30 cellular contexts compared by ENCODE assay signal in the genomic region with DNA sequence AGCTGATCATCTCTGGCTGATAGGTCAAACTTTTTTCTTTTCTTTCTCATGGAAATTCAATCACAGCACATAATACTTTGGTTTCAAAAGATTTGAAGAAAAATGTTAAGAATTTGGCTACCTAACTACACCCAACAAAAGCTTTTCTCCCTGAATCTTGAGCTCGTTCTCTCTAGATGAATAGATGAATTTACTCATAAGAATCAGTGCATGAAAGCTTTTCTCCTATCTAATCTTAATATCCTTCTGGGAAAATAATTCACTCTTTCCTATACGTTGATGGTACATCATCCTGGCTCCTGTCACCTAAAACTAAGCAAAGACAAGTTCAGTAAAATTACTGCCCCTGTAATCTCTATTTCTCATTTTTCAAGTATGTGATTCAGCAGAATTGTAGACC.
"Had no signal": no experiment of that assay in that cellular context is flagged by ENCODE, and none has a peak within 500 bp of the region (broad histone marks: within the 10 kb centered on the region; RNA-seq: fewer than 3 reads in every experiment).

No MANE protein-coding gene starts in this region.

- H3K9me3 ChIP-seq: ovary, psoas muscle, right lobe of liver, sigmoid colon, suprapubic skin, testis, tibial artery, transverse colon, upper lobe of right lung, uterus had no signal

- H3K4me3 ChIP-seq: ovary, psoas muscle, right lobe of liver, sigmoid colon, suprapubic skin, testis, tibial artery, transverse colon, upper lobe of right lung, uterus had no signal

- H3K36me3 ChIP-seq: ovary, right lobe of liver, sigmoid colon, suprapubic skin, tibial artery, transverse colon, upper lobe of right lung, uterus had no signal

- H3K4me1 ChIP-seq: parathyroid adenoma, psoas muscle, right lobe of liver, sigmoid colon, suprapubic skin, testis, tibial artery, transverse colon, upper lobe of right lung, uterus had no signal

- H3K27ac ChIP-seq: ovary, parathyroid adenoma, psoas muscle, right lobe of liver, sigmoid colon, suprapubic skin, testis, tibial artery, transverse colon, upper lobe of right lung, uterus had no signal

- DNase-seq: naive thymus-derived CD8-positive, alpha-beta T cell; nephron progenitor cell; occipital lobe; ovary; posterior cingulate gyrus; psoas muscle; right cardiac atrium; right lobe of liver; sigmoid colon; small intestine; stimulated activated CD4-positive, alpha-beta T cell treated with anti-CD3 and anti-CD28 coated beads, Interleukin-15, amount 100 ng/mL, for 24 hours; stimulated activated CD4-positive, alpha-beta T cell treated with anti-CD3 and anti-CD28 coated beads, Interleukin-4, amount 100 ng/mL, for 1 hour; stimulated activated CD4-positive, alpha-beta T cell treated with anti-CD3 and anti-CD28 coated beads, Interleukin-4, amount 100 ng/mL, for 4 hours; stimulated activated CD8-positive, alpha-beta memory T cell treated with anti-CD3 and anti-CD28 coated beads, Interleukin-4, amount 100 ng/mL, for 48 hours; stimulated activated naive CD4-positive, alpha-beta T cell; stimulated activated naive CD8-positive, alpha-beta T cell treated with anti-CD3 and anti-CD28 coated beads, Interleukin-15, amount 100 ng/mL, for 72 hours; stimulated activated naive CD8-positive, alpha-beta T cell treated with anti-CD3 and anti-CD28 coated beads, Interleukin-15, Interleukin-2, amounts not matched to agents 100 U/mL and 50 U/mL, for 24 hours; substantia nigra; testis; tibial artery; transverse colon; upper lobe of right lung; uterus had no signal

- ATAC-seq: naive thymus-derived CD8-positive, alpha-beta T cell; natural killer cell treated with Interleukin-12 subunit alpha and Interleukin-12 subunit beta and Interleukin-15 and Interleukin-18, amount 100 ng/mL, for 72 hours; psoas muscle; right cardiac atrium; right lobe of liver; stimulated activated memory B cell treated with anti-CD40 and anti-IgM and Interleukin-4, amounts not matched to agents 10 μg/mL and 1 μg/mL and 100 μg/mL, for 72 hours; stimulated activated naive CD8-positive, alpha-beta T cell treated with anti-CD3 and anti-CD28 coated beads, Interleukin-15, amount 100 ng/mL, for 72 hours; stimulated activated naive CD8-positive, alpha-beta T cell treated with anti-CD3 and anti-CD28 coated beads, Interleukin-15, Interleukin-2, amounts not matched to agents 100 U/mL and 50 U/mL, for 24 hours; upper lobe of right lung had no signal

- H2AFZ ChIP-seq: parathyroid adenoma had no signal

- H3K9me3 Mint-ChIP-seq: type B pancreatic cell had no signal

- H3K27ac Mint-ChIP-seq: naive thymus-derived CD8-positive, alpha-beta T cell; natural killer cell treated with Interleukin-12 subunit alpha and Interleukin-12 subunit beta and Interleukin-15 and Interleukin-18, amount 100 ng/mL, for 72 hours; progenitor cell of endocrine pancreas; stimulated activated memory B cell treated with anti-CD40 and anti-IgM and Interleukin-4, amounts not matched to agents 10 μg/mL and 1 μg/mL and 100 μg/mL, for 72 hours; stimulated activated naive CD8-positive, alpha-beta T cell treated with anti-CD3 and anti-CD28 coated beads, Interleukin-15, amount 100 ng/mL, for 72 hours; type B pancreatic cell had no signal

- H3K27me3 Mint-ChIP-seq: natural killer cell treated with Interleukin-12 subunit alpha and Interleukin-12 subunit beta and Interleukin-15 and Interleukin-18, amount 100 ng/mL, for 72 hours; progenitor cell of endocrine pancreas; stimulated activated memory B cell treated with anti-CD40 and anti-IgM and Interleukin-4, amounts not matched to agents 10 μg/mL and 1 μg/mL and 100 μg/mL, for 72 hours; stimulated activated naive CD8-positive, alpha-beta T cell treated with anti-CD3 and anti-CD28 coated beads, Interleukin-15, amount 100 ng/mL, for 72 hours; type B pancreatic cell had no signal

- H3K79me2 ChIP-seq: parathyroid adenoma had no signal

- H3K4me1 Mint-ChIP-seq: naive thymus-derived CD8-positive, alpha-beta T cell; stimulated activated memory B cell treated with anti-CD40 and anti-IgM and Interleukin-4, amounts not matched to agents 10 μg/mL and 1 μg/mL and 100 μg/mL, for 72 hours; stimulated activated naive CD8-positive, alpha-beta T cell treated with anti-CD3 and anti-CD28 coated beads, Interleukin-15, amount 100 ng/mL, for 72 hours had no signal

- H3K4me3 Mint-ChIP-seq: naive thymus-derived CD8-positive, alpha-beta T cell; natural killer cell treated with Interleukin-12 subunit alpha and Interleukin-12 subunit beta and Interleukin-15 and Interleukin-18, amount 100 ng/mL, for 72 hours; neural crest cell; stimulated activated memory B cell treated with anti-CD40 and anti-IgM and Interleukin-4, amounts not matched to agents 10 μg/mL and 1 μg/mL and 100 μg/mL, for 72 hours; stimulated activated naive CD8-positive, alpha-beta T cell treated with anti-CD3 and anti-CD28 coated beads, Interleukin-15, amount 100 ng/mL, for 72 hours; type B pancreatic cell had no signal

- H3K36me3 Mint-ChIP-seq: naive thymus-derived CD8-positive, alpha-beta T cell; stimulated activated memory B cell treated with anti-CD40 and anti-IgM and Interleukin-4, amounts not matched to agents 10 μg/mL and 1 μg/mL and 100 μg/mL, for 72 hours; type B pancreatic cell had no signal

- H3K27me3 ChIP-seq: ovary, right lobe of liver, sigmoid colon, suprapubic skin, testis, tibial artery, transverse colon, upper lobe of right lung, uterus had no signal

- H3K9ac ChIP-seq: parathyroid adenoma had no signal
